In genomic region chr3:50299638-50299928, GRCh38 we compare ENCODE assay signal across 1 cellular context.
TF ChIP-seq lines count a peak whose summit lies in the region.

No MANE protein-coding gene starts in this region.

TF ChIP-seq in HepG2, 621 proteins besides CTCF, POLR2A, EP300 and RAD21 (continued from another document):
- TF ChIP-seq TRIM22 (IDR thresholded peaks at IDR 0.05) (no peak), KLF12 (CRISPR knock-in tag; IDR thresholded peaks at IDR 0.05; ENCODE audit: borderline replicate concordance) (peak; percentile 80; the same call in 1 of the 2 replicates), PHF8 (CRISPR knock-in tag; IDR thresholded peaks at IDR 0.05) (0 out of 2 replicates have a peak, but pooled peaks have one; percentile 10), ATF1 (CRISPR knock-in tag; IDR thresholded peaks at IDR 0.05) (peak; percentile 82), ZNF430 (CRISPR knock-in tag; IDR thresholded peaks at IDR 0.05) (no peak), ZNF431 (CRISPR knock-in tag; IDR thresholded peaks at IDR 0.05; ENCODE audit: borderline replicate concordance, low read depth) (no peak), ISX (CRISPR knock-in tag; conservative IDR thresholded peaks at IDR 0.05) (0 out of 2 replicates have a peak, but pooled peaks have one; percentile 33), NR2F2 (IDR thresholded peaks at IDR 0.05; ENCODE audit: borderline replicate concordance, low read depth) (0 out of 2 replicates have a peak, but pooled peaks have one; percentile 26), MLX (CRISPR knock-in tag; IDR thresholded peaks at IDR 0.05) (no peak; the same call in 1 of the 2 replicates), RERE (CRISPR knock-in tag; IDR thresholded peaks at IDR 0.05; ENCODE audit: low read depth) (no peak), NAIF1 (CRISPR knock-in tag; IDR thresholded peaks at IDR 0.05; ENCODE audit: borderline replicate concordance) (no peak), HNRNPL (IDR thresholded peaks at IDR 0.05; ENCODE audit: low read depth, low read length) (no peak), CREB1 (IDR thresholded peaks at IDR 0.05) (peak; percentile 83), CREB1 (CRISPR knock-in tag; IDR thresholded peaks at IDR 0.05) (peak; percentile 88), ZNF263 (CRISPR knock-in tag; IDR thresholded peaks at IDR 0.05) (no peak), SOX5 (CRISPR knock-in tag; IDR thresholded peaks at IDR 0.05; ENCODE audit: borderline replicate concordance) (no peak; the same call in 1 of the 2 replicates), TFDP2 (CRISPR knock-in tag; IDR thresholded peaks at IDR 0.05) (peak; percentile 58), FOXA1 (IDR thresholded peaks at IDR 0.05) (no peak), FOXA1 (CRISPR knock-in tag; IDR thresholded peaks at IDR 0.05) (peak; percentile 81), ZNF33B (CRISPR knock-in tag; IDR thresholded peaks at IDR 0.05) (no peak), MEIS2 (CRISPR knock-in tag; IDR thresholded peaks at IDR 0.05) (no peak), GFI1 (CRISPR knock-in tag; IDR thresholded peaks at IDR 0.05; ENCODE audit: borderline replicate concordance) (peak; percentile 47; the same call in 1 of the 2 replicates), ZNF878 (CRISPR knock-in tag; IDR thresholded peaks at IDR 0.05) (no peak; the same call in 1 of the 2 replicates), ZNF280B (CRISPR knock-in tag; IDR thresholded peaks at IDR 0.05; ENCODE audit: borderline replicate concordance) (no peak; the same call in 1 of the 2 replicates), ZSCAN30 (CRISPR knock-in tag; IDR thresholded peaks at IDR 0.05) (no peak)
